Comparison of ENCODE assay signal across 11 cellular contexts in the genomic region with DNA sequence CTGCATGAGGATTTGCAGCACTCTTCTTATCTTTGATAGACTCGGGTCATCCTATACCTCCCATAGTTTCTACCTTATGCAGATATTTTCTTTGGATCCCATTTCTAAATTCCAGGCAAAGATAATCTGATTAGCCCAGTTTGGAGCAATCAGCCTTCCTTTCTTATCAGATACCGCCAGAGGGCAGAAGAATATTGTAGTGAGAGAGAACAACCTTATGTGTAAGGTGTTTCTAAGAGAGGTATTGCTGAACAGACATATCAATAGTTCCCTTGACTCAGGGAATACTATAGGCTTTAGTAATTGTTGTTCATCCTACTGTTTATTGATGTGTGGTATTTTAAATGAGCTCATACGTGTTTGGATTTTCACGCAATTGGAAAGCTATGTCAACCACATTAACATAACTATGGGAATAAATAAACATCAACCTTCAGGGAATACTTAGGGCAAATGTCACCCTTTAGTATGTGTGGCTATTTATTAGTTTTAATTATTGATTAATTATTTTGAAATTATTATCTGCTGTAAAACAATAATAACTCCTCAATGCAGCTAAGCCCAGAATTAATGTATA.
DNase-seq lines count a peak whose midpoint lies in the region; ATAC-seq, FAIRE-seq and TF ChIP-seq lines count a peak whose summit lies in the region.
"Had no signal": no experiment of that assay in that cellular context is flagged by ENCODE, and none has a peak within 500 bp of the region (broad histone marks: within the 10 kb centered on the region; RNA-seq: fewer than 3 reads in every experiment).

No MANE protein-coding gene starts in this region.

- TF ChIP-seq CTCF in NB4 (IDR thresholded peaks at IDR 0.05; ENCODE audit: low read depth, low read length) (no peak), GM12878 (IDR thresholded peaks at IDR 0.05 in 2 of 3, conservative IDR thresholded peaks at IDR 0.05 in 1 of 3; ENCODE audit: control insufficient read depth in 2 of 3, extremely low read depth in 1 of 3, insufficient read depth in 1 of 3, low read depth in 3 of 3, low read length in 3 of 3) (peak in 1 of 3 experiments; percentile 19; a peak in 2 of 6 replicates), mesothelial cell of epicardium (IDR thresholded peaks at IDR 0.05; ENCODE audit: unreplicated experiment) (peak; percentile 29)

- no peaks in the 10 kb centered on the region for H3K79me2 ChIP-seq in GM12878 (ENCODE audit: control insufficient read depth, insufficient read depth, low read length)

- RAD21 ChIA-PET in GM12878 (lab: Charles Lee; ENCODE audit: unreplicated experiment): interaction anchor here (0.7 to 5.5 kb wide), 19 partner anchors 10 to 293 kb away, joined by 3 to 91 read pairs (median 4); no protein-coding TSS in a partner anchor

- H3K4me2 ChIP-seq in GM12878 (ENCODE audit: control insufficient read depth, insufficient read depth): no peak overlapping the region

- BruUV-seq in GM12878 (replicated peaks; lab: Mats Ljungman, UMichigan): no TSS peak

- TF ChIP-seq RAD21 in GM12878 (IDR thresholded peaks at IDR 0.05; ENCODE audit: insufficient read depth, low read depth, low read length): no peak

- CTCF ChIA-PET in GM12878 (lab: Yijun Ruan, JAX): interaction anchor here (0.6 to 6.7 kb wide), 58 partner anchors 9 to 1086 kb away, joined by 3 to 172 read pairs (median 6); no protein-coding TSS in a partner anchor

- H3K4me1 Mint-ChIP-seq in mesothelial cell of epicardium: peaks cover 10% of the 10 kb centered on the region
- H3K4me1 Mint-ChIP-seq: activated CD8-positive, alpha-beta memory T cell treated with anti-CD3 and anti-CD28 coated beads, Interleukin-2, amount 10 ng/mL, durations not matched to agents 7 days and 5 days had no signal

- POLR2A ChIA-PET in GM12878 (lab: Charles Lee): interaction anchor here (1.0 kb wide), 2 partner anchors 9 to 102 kb away, joined by 3 to 5 read pairs; no protein-coding TSS in a partner anchor

- no peak for FAIRE-seq in GM12878 (lab: Jason Lieb, UNC)
- FAIRE-seq: colon had no signal

- ATAC-seq in GM12878: peak; percentile 64
- ATAC-seq in GM21447 (IDR thresholded peaks at IDR 0.05; ENCODE audit: unreplicated experiment): no peak
- ATAC-seq: activated CD8-positive, alpha-beta memory T cell treated with anti-CD3 and anti-CD28 coated beads, Interleukin-2, amount 10 ng/mL, durations not matched to agents 7 days and 5 days had no signal

- no peak overlapping the region for H3K27ac ChIP-seq in GM12878 (ENCODE audit: control insufficient read depth, insufficient read depth)
- H3K27ac ChIP-seq: SK-N-MC had no signal

- peak; percentile 15 for DNase-seq in H4 (ENCODE audit: low spot score)
- DNase-seq in NB4 (ENCODE audit: low read depth): peak; percentile 10
- no peak for DNase-seq in GM12878 (ENCODE audit: low read depth, low spot score)
- no peak for DNase-seq in mesothelial cell of epicardium (ENCODE audit: low spot score in 2 of 2, unreplicated experiment in 2 of 2)
- no peak for DNase-seq in retina
- no peak for DNase-seq in AG08395 (ENCODE audit: low spot score)
- DNase-seq in activated CD8-positive, alpha-beta memory T cell treated with anti-CD3 and anti-CD28 coated beads, Interleukin-2, amount 50 U/mL, for 4 hours: no peak
- DNase-seq: activated CD8-positive, alpha-beta memory T cell treated with anti-CD3 and anti-CD28 coated beads, Interleukin-2, amount 10 ng/mL, durations not matched to agents 7 days and 5 days had no signal

- H3K4me1 ChIP-seq in GM12878 (ENCODE audit: control insufficient read depth, insufficient read depth, low read length): no peaks in the 10 kb centered on the region

- WGBS in GM12878 (ENCODE audit: insufficient coverage, insufficient replicate concordance, low lambda C conversion rate, missing lambda C conversion rate): 9% methylated on average over 4 of the region's 4 CpGs

- H3K27ac Mint-ChIP-seq in mesothelial cell of epicardium: no peak overlapping the region
- H3K27ac Mint-ChIP-seq: activated CD8-positive, alpha-beta memory T cell treated with anti-CD3 and anti-CD28 coated beads, Interleukin-2, amount 10 ng/mL, durations not matched to agents 7 days and 5 days had no signal

- H3K9me3 Mint-ChIP-seq in mesothelial cell of epicardium: peaks cover 7% of the 10 kb centered on the region

- H3K9ac ChIP-seq in GM12878 (ENCODE audit: control insufficient read depth, insufficient read depth, low read length): no peak overlapping the region

- intact Hi-C loops in GM12878 (cut with micrococcal nuclease; ENCODE audit: unreplicated experiment): loop anchor here (1.0 to 5.0 kb wide), 2 partner anchors 104 to 293 kb away; no protein-coding TSS in a partner anchor

- H3K36me3 Mint-ChIP-seq in mesothelial cell of epicardium: no peaks in the 10 kb centered on the region
- H3K36me3 Mint-ChIP-seq: activated CD8-positive, alpha-beta memory T cell treated with anti-CD3 and anti-CD28 coated beads, Interleukin-2, amount 10 ng/mL, durations not matched to agents 7 days and 5 days had no signal

- TF ChIP-seq POLR2A in NB4 (IDR thresholded peaks at IDR 0.05; ENCODE audit: extremely low read depth, insufficient read length) (no peak), GM12878 (IDR thresholded peaks at IDR 0.05; ENCODE audit: low read depth, low read length) (no peak)

- in situ Hi-C loops in GM12878 (cut with MboI): no loop called here

- TF ChIP-seq EP300 in GM12878 (IDR thresholded peaks at IDR 0.05; ENCODE audit: borderline replicate concordance in 1 of 2, control insufficient read depth in 1 of 2, low read depth in 2 of 2, low read length in 2 of 2): no peak

- no peak overlapping the region for H3K4me3 Mint-ChIP-seq in mesothelial cell of epicardium
- H3K4me3 Mint-ChIP-seq: activated CD8-positive, alpha-beta memory T cell treated with anti-CD3 and anti-CD28 coated beads, Interleukin-2, amount 10 ng/mL, durations not matched to agents 7 days and 5 days had no signal

- no peaks in the 10 kb centered on the region for H3K9me3 ChIP-seq in GM12878 (replicated peaks; ENCODE audit: control insufficient read depth, insufficient read depth, low read length)

- H3K27me3 Mint-ChIP-seq in mesothelial cell of epicardium (ENCODE audit: low read depth): no peaks in the 10 kb centered on the region
- H3K27me3 Mint-ChIP-seq: activated CD8-positive, alpha-beta memory T cell treated with anti-CD3 and anti-CD28 coated beads, Interleukin-2, amount 10 ng/mL, durations not matched to agents 7 days and 5 days had no signal

- H3K4me3 ChIP-seq in NB4 (ENCODE audit: low read depth, low read length) (no peak overlapping the region), GM12878 (no peak overlapping the region)
- H3K4me3 ChIP-seq: SK-N-MC had no signal

- no peaks in the 10 kb centered on the region for H3K36me3 ChIP-seq in GM12878 (ENCODE audit: control insufficient read depth in 2 of 2, insufficient read depth in 2 of 2, low read length in 1 of 2)

- no peaks in the 10 kb centered on the region for H3K27me3 ChIP-seq in GM12878 (replicated peaks in 1 of 2; ENCODE audit: control insufficient read depth in 2 of 2, insufficient read depth in 2 of 2, low read length in 1 of 2)

- SMC1A ChIA-PET in GM12878 (lab: Charles Lee; ENCODE audit: uncharacterized antibody, unreplicated experiment): interaction anchor here (0.8 to 6.5 kb wide), 38 partner anchors 10 to 338 kb away, joined by 3 to 102 read pairs (median 5); no protein-coding TSS in a partner anchor

- H4K20me1 ChIP-seq in GM12878 (ENCODE audit: control insufficient read depth, insufficient read depth): no peaks in the 10 kb centered on the region

- no peak overlapping the region for H2AFZ ChIP-seq in GM12878 (ENCODE audit: control insufficient read depth, low read depth, low read length)

TF ChIP-seq in GM12878, 131 proteins besides CTCF, POLR2A, EP300 and RAD21:
- TF ChIP-seq NFYA (IDR thresholded peaks at IDR 0.05; ENCODE audit: borderline replicate concordance, low read depth, low read length) (no peak), SMC3 (IDR thresholded peaks at IDR 0.05; ENCODE audit: borderline replicate concordance, low read length) (peak; percentile 28; the same call in 1 of the 2 replicates)
TF ChIP-seq in GM12878: peak in this region for 1.

Comparison
In these comparisons a context has a peak if more than half of its experiments do, and no peak if none do; other contexts are left out.
1. DNase-seq: peak in H4 (single experiment) and NB4 (single experiment); none in GM12878 (single experiment), mesothelial cell of epicardium (0 of 2), retina (single experiment), AG08395 (single experiment) and activated CD8-positive, alpha-beta memory T cell treated with anti-CD3 and anti-CD28 coated beads, Interleukin-2, amount 50 U/mL, for 4 hours (single experiment).